ENCODE assay signal across 11 cellular contexts in genomic region chr1:234545512-234546386, GRCh38.
DNase-seq lines count a peak whose midpoint lies in the region; ATAC-seq, FAIRE-seq and TF ChIP-seq lines count a peak whose summit lies in the region.
"Had no signal": no experiment of that assay in that cellular context is flagged by ENCODE, and none has a peak within 500 bp of the region (broad histone marks: within the 10 kb centered on the region; RNA-seq: fewer than 3 reads in every experiment).

No MANE protein-coding gene starts in this region.

- no peak overlapping the region for H2AFZ ChIP-seq in mesenchymal stem cell (ENCODE audit: low read depth, low read length)

- no peak for DNase-seq in activated naive CD8-positive, alpha-beta T cell treated with anti-CD3 and anti-CD28 coated beads, Interleukin-2, amount 10 ng/mL, durations not matched to agents 7 days and 5 days
- DNase-seq in activated naive CD8-positive, alpha-beta T cell treated with anti-CD3 and anti-CD28 coated beads, Interleukin-2, amount 50 U/mL, for 24 hours = no peak
- DNase-seq in body of pancreas = peak; percentile 73 to 83 (median 82)
- DNase-seq in mesenchymal stem cell = peak; percentile 30
- no peak for DNase-seq in transverse colon
- DNase-seq in GM12892 (ENCODE audit: insufficient read length) = no peak
- no peak for DNase-seq in amniotic stem cell (lab: John Stamatoyannopoulos, UW)

- FAIRE-seq in GM12892 (lab: Jason Lieb, UNC) = no peak
- FAIRE-seq: endometrium, GM18507 had no signal

- H3K4me1 Mint-ChIP-seq in activated naive CD8-positive, alpha-beta T cell treated with anti-CD3 and anti-CD28 coated beads, Interleukin-2, amount 10 ng/mL, durations not matched to agents 7 days and 5 days = peaks cover 29% of the 10 kb centered on the region
- peaks cover 25% of the 10 kb centered on the region for H3K4me1 Mint-ChIP-seq in activated naive CD8-positive, alpha-beta T cell treated with anti-CD3 and anti-CD28 coated beads, Interleukin-2, amount 50 U/mL, for 24 hours

- TF ChIP-seq EP300 in transverse colon (IDR thresholded peaks at IDR 0.05; ENCODE audit: low read depth) = no peak

- TF ChIP-seq CTCF in body of pancreas (IDR thresholded peaks at IDR 0.05) (no peak), transverse colon (IDR thresholded peaks at IDR 0.05) (no peak)

- ATAC-seq in activated naive CD8-positive, alpha-beta T cell treated with anti-CD3 and anti-CD28 coated beads, Interleukin-2, amount 10 ng/mL, durations not matched to agents 7 days and 5 days (ENCODE audit: low read depth) = no peak
- ATAC-seq in activated naive CD8-positive, alpha-beta T cell treated with anti-CD3 and anti-CD28 coated beads, Interleukin-2, amount 50 U/mL, for 24 hours = no peak
- ATAC-seq in body of pancreas (peak; percentile 63), GM19328 (IDR thresholded peaks at IDR 0.05; ENCODE audit: unreplicated experiment) (no peak)

- H2BK120ac ChIP-seq in mesenchymal stem cell (ENCODE audit: low read depth, low read length) = no peak overlapping the region

- H3K9ac ChIP-seq in mesenchymal stem cell (ENCODE audit: low read length) = peak overlapping the region; percentile 77

- peak overlapping the region; percentile 90 to 99 (median 96) for H3K27ac ChIP-seq in body of pancreas
- H3K27ac ChIP-seq in mesenchymal stem cell (ENCODE audit: low read length, poor library complexity, severe bottlenecking) = no peak overlapping the region
- peak overlapping the region; percentile 72 to 93 (median 83) for H3K27ac ChIP-seq in transverse colon

- no peaks in the 10 kb centered on the region for H3K9me3 Mint-ChIP-seq in activated naive CD8-positive, alpha-beta T cell treated with anti-CD3 and anti-CD28 coated beads, Interleukin-2, amount 10 ng/mL, durations not matched to agents 7 days and 5 days
- H3K9me3 Mint-ChIP-seq in activated naive CD8-positive, alpha-beta T cell treated with anti-CD3 and anti-CD28 coated beads, Interleukin-2, amount 50 U/mL, for 24 hours = no peaks in the 10 kb centered on the region
- H3K9me3 Mint-ChIP-seq: CD4-positive, CD25-positive, alpha-beta regulatory T cell had no signal

- H3K4me3 ChIP-seq in body of pancreas = no peak overlapping the region
- H3K4me3 ChIP-seq in mesenchymal stem cell (ENCODE audit: insufficient read depth in 1 of 2, low read depth in 1 of 2, low read length in 2 of 2) = no peak overlapping the region
- H3K4me3 ChIP-seq in transverse colon = no peak overlapping the region

- H3K23ac ChIP-seq in mesenchymal stem cell (ENCODE audit: low read length in 2 of 2) = no peak overlapping the region

- TF ChIP-seq POLR2A in body of pancreas (IDR thresholded peaks at IDR 0.05) = peak in 1 of 3 donors; percentile 27
- no peak for TF ChIP-seq POLR2A in transverse colon (IDR thresholded peaks at IDR 0.05)
- TF ChIP-seq POLR2A in GM12892 (IDR thresholded peaks at IDR 0.05; ENCODE audit: low read depth, low read length) = no peak

- H3K9me3 ChIP-seq in body of pancreas (no peaks in the 10 kb centered on the region), mesenchymal stem cell (ENCODE audit: control insufficient read depth, low read length) (no peaks in the 10 kb centered on the region), transverse colon (no peaks in the 10 kb centered on the region)

- H3K4me1 ChIP-seq in body of pancreas = peaks cover 46% of the 10 kb centered on the region
- peaks cover 18% of the 10 kb centered on the region for H3K4me1 ChIP-seq in mesenchymal stem cell (ENCODE audit: control insufficient read depth, insufficient read depth, low read depth, low read length)
- peaks cover 26 to 39% (median 33%) of the 10 kb centered on the region in 4 donors for H3K4me1 ChIP-seq in transverse colon

- H3K27ac Mint-ChIP-seq in activated naive CD8-positive, alpha-beta T cell treated with anti-CD3 and anti-CD28 coated beads, Interleukin-2, amount 10 ng/mL, durations not matched to agents 7 days and 5 days = peak overlapping the region; percentile 87
- H3K27ac Mint-ChIP-seq in activated naive CD8-positive, alpha-beta T cell treated with anti-CD3 and anti-CD28 coated beads, Interleukin-2, amount 50 U/mL, for 24 hours = no peak overlapping the region

- H3K27me3 ChIP-seq in body of pancreas (no peaks in the 10 kb centered on the region), mesenchymal stem cell (ENCODE audit: control insufficient read depth in 1 of 2, insufficient read depth in 1 of 2, low read length in 2 of 2) (no peaks in the 10 kb centered on the region), transverse colon (no peaks in the 10 kb centered on the region)

- H2AK5ac ChIP-seq in mesenchymal stem cell (ENCODE audit: low read length, severe bottlenecking) = peak overlapping the region; percentile 60

- H3K18ac ChIP-seq in mesenchymal stem cell (ENCODE audit: low read depth in 1 of 2, low read length in 2 of 2) = peak overlapping the region; percentile 65 to 96

- no peaks in the 10 kb centered on the region for H3K27me3 Mint-ChIP-seq in activated naive CD8-positive, alpha-beta T cell treated with anti-CD3 and anti-CD28 coated beads, Interleukin-2, amount 10 ng/mL, durations not matched to agents 7 days and 5 days
- peaks cover 8% of the 10 kb centered on the region for H3K27me3 Mint-ChIP-seq in activated naive CD8-positive, alpha-beta T cell treated with anti-CD3 and anti-CD28 coated beads, Interleukin-2, amount 50 U/mL, for 24 hours

- peak overlapping the region; percentile 67 for H4K91ac ChIP-seq in mesenchymal stem cell (ENCODE audit: low read length)

- no peak overlapping the region for H3K4me3 Mint-ChIP-seq in activated naive CD8-positive, alpha-beta T cell treated with anti-CD3 and anti-CD28 coated beads, Interleukin-2, amount 10 ng/mL, durations not matched to agents 7 days and 5 days
- H3K4me3 Mint-ChIP-seq in activated naive CD8-positive, alpha-beta T cell treated with anti-CD3 and anti-CD28 coated beads, Interleukin-2, amount 50 U/mL, for 24 hours = no peak overlapping the region
- H3K4me3 Mint-ChIP-seq: CD4-positive, CD25-positive, alpha-beta regulatory T cell had no signal

- POLR2A ChIA-PET in activated naive CD8-positive, alpha-beta T cell treated with anti-CD3 and anti-CD28 coated beads, Interleukin-2, amount 10 ng/mL, durations not matched to agents 7 days and 5 days (lab: Charles Lee) = interaction anchor here (1.0 to 2.2 kb wide), 2 partner anchors 55 to 63 kb away, joined by 3 to 7 read pairs; no protein-coding TSS in a partner anchor

- peak overlapping the region in 1 of 2 experiments; percentile 73 for H3K14ac ChIP-seq in mesenchymal stem cell (ENCODE audit: low read length in 2 of 2)

- peak overlapping the region in 1 of 2 experiments; percentile 81 for H3K4ac ChIP-seq in mesenchymal stem cell (ENCODE audit: low read depth in 1 of 2, low read length in 2 of 2)

- no peaks in the 10 kb centered on the region for H3K79me1 ChIP-seq in mesenchymal stem cell (replicated peaks; ENCODE audit: low read length, poor library complexity, severe bottlenecking)

- no peak overlapping the region for H2BK5ac ChIP-seq in mesenchymal stem cell (ENCODE audit: low read depth, low read length, poor library complexity, severe bottlenecking)

- 38 to 46% methylated on average over 14 of the region's 14 CpGs for WGBS in body of pancreas, 2 donors
- 90% methylated on average over 12 of the region's 14 CpGs for WGBS in mesenchymal stem cell
- WGBS in transverse colon (ENCODE audit: low coverage in 1 of 2), 2 donors = 39 to 65% methylated on average over 6 to 14 of the region's 14 CpGs

- H4K8ac ChIP-seq in mesenchymal stem cell (ENCODE audit: low read length) = peak overlapping the region; percentile 27

- no peaks in the 10 kb centered on the region for H3K36me3 Mint-ChIP-seq in activated naive CD8-positive, alpha-beta T cell treated with anti-CD3 and anti-CD28 coated beads, Interleukin-2, amount 10 ng/mL, durations not matched to agents 7 days and 5 days
- no peaks in the 10 kb centered on the region for H3K36me3 Mint-ChIP-seq in activated naive CD8-positive, alpha-beta T cell treated with anti-CD3 and anti-CD28 coated beads, Interleukin-2, amount 50 U/mL, for 24 hours (ENCODE audit: low read depth)
- H3K36me3 Mint-ChIP-seq: CD4-positive, CD25-positive, alpha-beta regulatory T cell had no signal

- in situ Hi-C loops in transverse colon (cut with MboI; ENCODE audit: low pct_ligation_motif_present in 1 of 4, low pct_unique_long_range_greater_than_20kb in 1 of 4, low sequenced_read_pairs in 3 of 4) = loop anchor here in 1 of 4 donors (10.0 kb wide), 1 partner anchor 49 kb away; no protein-coding TSS in a partner anchor

- H2BK15ac ChIP-seq in mesenchymal stem cell (ENCODE audit: low read depth, poor library complexity, severe bottlenecking) = peak overlapping the region; percentile 26

- peak overlapping the region; percentile 49 to 51 for H2BK12ac ChIP-seq in mesenchymal stem cell (ENCODE audit: low read length in 2 of 2)

- H3K36me3 ChIP-seq in body of pancreas (replicated peaks in 1 of 2; ENCODE audit: insufficient read depth in 1 of 2, low read depth in 2 of 2) (no peaks in the 10 kb centered on the region), mesenchymal stem cell (ENCODE audit: control insufficient read depth in 1 of 2, insufficient read depth in 2 of 2, low read depth in 1 of 2, low read length in 2 of 2) (no peaks in the 10 kb centered on the region), transverse colon (no peaks in the 10 kb centered on the region)

- intact Hi-C loops in body of pancreas (cut with DNase I) (no loop called here), transverse colon (cut with DNase I; ENCODE audit: low total_unique reads) (no loop called here)

- no peak overlapping the region for H3K4me2 ChIP-seq in mesenchymal stem cell (ENCODE audit: low read length, poor library complexity, severe bottlenecking)

Comparison
In these comparisons a context has a peak if more than half of its experiments do, and no peak if none do; other contexts are left out.
1. DNase-seq: peak in body of pancreas (4 of 4) and mesenchymal stem cell (single experiment); none in activated naive CD8-positive, alpha-beta T cell treated with anti-CD3 and anti-CD28 coated beads, Interleukin-2, amount 10 ng/mL, durations not matched to agents 7 days and 5 days (single experiment), activated naive CD8-positive, alpha-beta T cell treated with anti-CD3 and anti-CD28 coated beads, Interleukin-2, amount 50 U/mL, for 24 hours (single experiment), transverse colon (single experiment), GM12892 (single experiment) and amniotic stem cell (single experiment).